Comparison of ENCODE assay signal across 10 cellular contexts in the genomic region with DNA sequence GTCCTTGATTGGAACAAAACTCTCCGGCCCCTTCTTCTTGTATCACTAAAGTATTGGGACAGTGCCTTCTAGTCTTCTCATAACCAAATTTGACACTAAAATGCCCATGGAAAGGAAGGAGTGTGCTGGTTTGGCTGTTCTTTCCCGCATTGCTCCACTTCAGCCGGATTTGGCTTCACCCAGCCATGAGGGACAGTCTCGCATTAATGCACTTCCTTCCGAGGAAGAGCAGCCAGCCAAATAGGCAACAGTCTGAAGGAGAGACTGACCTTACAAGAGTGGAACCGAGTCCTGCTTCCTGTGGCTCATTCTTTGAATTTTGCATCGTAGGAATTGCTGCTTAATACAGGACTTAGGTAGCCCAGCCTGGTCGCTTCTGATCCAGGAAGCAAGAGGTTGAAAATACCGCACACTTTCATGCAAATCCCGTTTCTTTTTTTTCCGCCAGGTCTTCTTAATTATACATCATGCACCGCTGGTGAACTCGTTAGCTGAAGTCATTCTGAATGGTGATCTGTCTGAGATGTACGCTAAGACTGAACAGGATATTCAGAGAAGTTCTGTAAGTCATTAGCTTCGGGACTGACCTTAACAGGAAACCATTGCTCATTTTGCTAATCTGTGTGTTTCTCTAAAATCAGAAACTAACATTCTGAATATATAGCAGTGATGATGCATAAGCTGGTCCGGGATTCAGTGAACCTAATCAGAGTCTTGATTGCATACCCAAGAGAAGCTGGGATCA.
DNase-seq lines count a peak whose midpoint lies in the region; ATAC-seq lines count a peak whose summit lies in the region.
"Had no signal": no experiment of that assay in that cellular context is flagged by ENCODE, and none has a peak within 500 bp of the region (broad histone marks: within the 10 kb centered on the region; RNA-seq: fewer than 3 reads in every experiment).

No MANE protein-coding gene starts in this region.

- H3K27ac ChIP-seq in KOPT-K1 (ENCODE audit: low read depth, low read length, poor library complexity, severe bottlenecking): peak overlapping the region; percentile 29

- no peaks in the 10 kb centered on the region for H3K9me3 ChIP-seq in KOPT-K1 (ENCODE audit: insufficient read depth, low read length, poor library complexity, severe bottlenecking)
- H3K9me3 ChIP-seq: HAP-1 had no signal

- ATAC-seq in GM18498 (IDR thresholded peaks at IDR 0.05; ENCODE audit: unreplicated experiment) (peak; percentile 36), GM19468 (IDR thresholded peaks at IDR 0.05; ENCODE audit: extremely low read depth, unreplicated experiment) (peak; percentile 34), GM18858 (IDR thresholded peaks at IDR 0.05; ENCODE audit: unreplicated experiment) (no peak)

- peak; percentile 50 for DNase-seq in iris pigment epithelial cell (ENCODE audit: low read depth)
- DNase-seq in NCI-H2107 treated with DMSO at 0.1 percent for 48 hours (lab: John Stamatoyannopoulos, UW; ENCODE audit: unreplicated experiment): no peak
- DNase-seq in NCI-H1694 treated with DMSO at 0.1 percent for 48 hours (lab: John Stamatoyannopoulos, UW): no peak
- DNase-seq in iPS-NIHi7 (ENCODE audit: extremely low spot score): no peak
- DNase-seq: DMS79 treated with DMSO at 0.1 percent for 48 hours had no signal

- H3K36me3 ChIP-seq in KOPT-K1 (ENCODE audit: insufficient read depth, low read length): peaks cover 63% of the 10 kb centered on the region
